8 cellular contexts compared by ENCODE assay signal in the genomic region with DNA sequence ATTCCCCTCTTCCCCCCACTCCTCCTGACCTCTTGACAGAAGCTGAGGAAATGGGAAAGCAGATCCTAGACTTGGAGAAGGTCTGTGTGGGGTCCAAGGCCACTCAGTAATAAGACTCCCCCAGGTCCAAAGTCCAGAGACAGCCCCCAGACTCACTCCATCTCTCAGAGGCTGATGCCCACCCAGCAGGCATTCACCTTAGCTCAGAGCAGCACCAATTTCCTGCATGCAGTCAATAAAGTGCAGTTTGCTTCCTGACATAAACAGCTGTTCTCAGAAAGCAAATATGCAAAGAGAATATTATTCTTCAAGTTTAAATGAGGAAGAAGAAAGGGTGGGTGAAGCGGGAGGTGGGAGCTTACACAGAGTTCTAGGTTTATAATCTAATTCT.
DNase-seq lines count a peak whose midpoint lies in the region; ATAC-seq, FAIRE-seq and TF ChIP-seq lines count a peak whose summit lies in the region.

No MANE protein-coding gene starts in this region.

- no peaks in the 10 kb centered on the region for H3K36me3 Mint-ChIP-seq in activated T-cell treated with anti-CD3 and anti-CD28 coated beads, Interleukin-2, amount 50 U/mL, for 24 hours (ENCODE audit: low read depth)
- H3K36me3 Mint-ChIP-seq in activated CD4-positive, alpha-beta memory T cell treated with anti-CD3 and anti-CD28 coated beads for 36 hours, result no peaks in the 10 kb centered on the region

- H3K27ac ChIP-seq in left lung (peak overlapping the region; percentile 53 to 91), transverse colon (peak overlapping the region; percentile 65 to 77 (median 72))

- TF ChIP-seq POLR2A in transverse colon (IDR thresholded peaks at IDR 0.05), result no peak

- no peak for DNase-seq in activated T-cell treated with anti-CD3 and anti-CD28 coated beads, Interleukin-2, amount 50 U/mL, for 24 hours
- DNase-seq in activated T-cell treated with anti-CD3 and anti-CD28 coated beads, Interleukin-2, amount 50 U/mL, for 1 hour, result no peak
- no peak for DNase-seq in activated CD4-positive, alpha-beta memory T cell treated with anti-CD3 and anti-CD28 coated beads for 36 hours
- DNase-seq in left lung (no peak), transverse colon (no peak), RCC 7860 (ENCODE audit: low spot score) (no peak), SKM-1 (lab: John Stamatoyannopoulos, UW; ENCODE audit: unreplicated experiment) (no peak)
- no peak for DNase-seq in central memory CD4-positive, alpha-beta T cell

- H3K4me3 Mint-ChIP-seq in activated T-cell treated with anti-CD3 and anti-CD28 coated beads, Interleukin-2, amount 50 U/mL, for 24 hours, result peak overlapping the region; percentile 72
- peak overlapping the region; percentile 69 for H3K4me3 Mint-ChIP-seq in activated CD4-positive, alpha-beta memory T cell treated with anti-CD3 and anti-CD28 coated beads for 36 hours

- H3K36me3 ChIP-seq in left lung (no peaks in the 10 kb centered on the region), transverse colon (no peaks in the 10 kb centered on the region)

- no peaks in the 10 kb centered on the region for H3K27me3 ChIP-seq in left lung
- H3K27me3 ChIP-seq in transverse colon, result no peaks in the 10 kb centered on the region

- ATAC-seq in left lung, result no peak

- no peak for FAIRE-seq in RCC 7860 (lab: Jason Lieb, UNC)

- intact Hi-C loops in activated CD4-positive, alpha-beta memory T cell treated with anti-CD3 and anti-CD28 coated beads for 36 hours (cut with micrococcal nuclease), result loop anchor here (1.0 to 10.0 kb wide), 3 partner anchors 135 to 560 kb away; a partner anchor contains a TSS
- intact Hi-C loops in left lung (cut with DNase I), result no loop called here
- intact Hi-C loops in transverse colon (cut with DNase I; ENCODE audit: low total_unique reads), result no loop called here

- no peaks in the 10 kb centered on the region for H3K27me3 Mint-ChIP-seq in activated T-cell treated with anti-CD3 and anti-CD28 coated beads, Interleukin-2, amount 50 U/mL, for 24 hours
- H3K27me3 Mint-ChIP-seq in activated CD4-positive, alpha-beta memory T cell treated with anti-CD3 and anti-CD28 coated beads for 36 hours, result no peaks in the 10 kb centered on the region

- H3K27ac Mint-ChIP-seq in activated T-cell treated with anti-CD3 and anti-CD28 coated beads, Interleukin-2, amount 50 U/mL, for 24 hours, result peak overlapping the region; percentile 96
- peak overlapping the region; percentile 96 for H3K27ac Mint-ChIP-seq in activated CD4-positive, alpha-beta memory T cell treated with anti-CD3 and anti-CD28 coated beads for 36 hours

- no peaks in the 10 kb centered on the region for H3K9me3 Mint-ChIP-seq in activated T-cell treated with anti-CD3 and anti-CD28 coated beads, Interleukin-2, amount 50 U/mL, for 24 hours
- H3K9me3 Mint-ChIP-seq in activated CD4-positive, alpha-beta memory T cell treated with anti-CD3 and anti-CD28 coated beads for 36 hours, result no peaks in the 10 kb centered on the region

- no peak for TF ChIP-seq EP300 in transverse colon (IDR thresholded peaks at IDR 0.05; ENCODE audit: low read depth)

- H3K9me3 ChIP-seq in left lung (no peaks in the 10 kb centered on the region), transverse colon (no peaks in the 10 kb centered on the region)

- peaks cover 29% of the 10 kb centered on the region for H3K4me1 Mint-ChIP-seq in activated T-cell treated with anti-CD3 and anti-CD28 coated beads, Interleukin-2, amount 50 U/mL, for 24 hours (ENCODE audit: low read depth)
- peaks cover 17% of the 10 kb centered on the region for H3K4me1 Mint-ChIP-seq in activated CD4-positive, alpha-beta memory T cell treated with anti-CD3 and anti-CD28 coated beads for 36 hours (ENCODE audit: low read depth)

- CTCF ChIA-PET in activated CD4-positive, alpha-beta memory T cell treated with anti-CD3 and anti-CD28 coated beads for 36 hours (lab: Charles Lee), result interaction anchor here (0.5 to 1.0 kb wide), 2 partner anchors 19 to 86 kb away, joined by 3 to 5 read pairs; no protein-coding TSS in a partner anchor

- WGBS in transverse colon (ENCODE audit: low coverage in 1 of 2), 2 donors, result 32% methylated on average over 1 of the region's 1 CpG; no CpG with 5 or more reads in 1 of the 2 donors

- TF ChIP-seq CTCF in left lung (IDR thresholded peaks at IDR 0.05), result no peak
- no peak for TF ChIP-seq CTCF in transverse colon (IDR thresholded peaks at IDR 0.05)

- POLR2A ChIA-PET in activated CD4-positive, alpha-beta memory T cell treated with anti-CD3 and anti-CD28 coated beads for 36 hours (lab: Charles Lee), result interaction anchor here (1.0 to 1.4 kb wide), 2 partner anchors 84 to 98 kb away, joined by 3 to 10 read pairs; a partner anchor contains a TSS

- peaks cover 7 to 60% of the 10 kb centered on the region in 2 donors for H3K4me1 ChIP-seq in left lung
- H3K4me1 ChIP-seq in transverse colon, result peaks cover 16 to 58% (median 38%) of the 10 kb centered on the region in 4 donors

- H3K4me3 ChIP-seq in left lung, result peak overlapping the region in 1 of 2 donors; percentile 29
- peak overlapping the region in 1 of 4 donors; percentile 35 for H3K4me3 ChIP-seq in transverse colon

- in situ Hi-C loops in transverse colon (cut with MboI; ENCODE audit: low pct_ligation_motif_present in 1 of 4, low pct_unique_long_range_greater_than_20kb in 1 of 4, low sequenced_read_pairs in 3 of 4), result no loop called here
